Comparison of ENCODE assay signal across 14 cellular contexts in genomic region chr15:80550219-80550909, GRCh38.
A peak's percentile ranks its signal among the peaks of the same experiment; 100 is the strongest.
DNase-seq lines count a peak whose midpoint lies in the region; ATAC-seq, FAIRE-seq and TF ChIP-seq lines count a peak whose summit lies in the region.
"Had no signal": no experiment of that assay in that cellular context is flagged by ENCODE, and none has a peak within 500 bp of the region (broad histone marks: within the 10 kb centered on the region; RNA-seq: fewer than 3 reads in every experiment).

No MANE protein-coding gene starts in this region.

- no TSS peak for BruUV-seq in endothelial cell of umbilical vein (replicated peaks; lab: Mats Ljungman, UMichigan)

- H4K20me1 ChIP-seq in endothelial cell of umbilical vein (replicated peaks; ENCODE audit: control insufficient read depth, extremely low read depth, insufficient read depth, low read length) = no peaks in the 10 kb centered on the region

- no peak overlapping the region for H3K9ac ChIP-seq in endothelial cell of umbilical vein (replicated peaks; ENCODE audit: extremely low read depth, insufficient read depth, low read length)

- FAIRE-seq in HTR-8/SVneo (lab: Jason Lieb, UNC) (peak; percentile 85), endothelial cell of umbilical vein (lab: Jason Lieb, UNC) (no peak)
- FAIRE-seq: G401.6 had no signal

- H3K9me3 ChIP-seq in endothelial cell of umbilical vein (replicated peaks; ENCODE audit: control insufficient read depth, insufficient read depth, low read length) = no peaks in the 10 kb centered on the region
- H3K9me3 ChIP-seq: uterus had no signal

- intact Hi-C loops in endothelial cell of umbilical vein (cut with micrococcal nuclease) = no loop called here

- dilution Hi-C loops in endothelial cell of umbilical vein (cut with MboI; ENCODE audit: extremely low pct_ligation_motif_present, low sequenced_read_pairs) = loop anchor here (25.0 kb wide), 1 partner anchor 162 kb away; no protein-coding TSS in a partner anchor

- no peaks in the 10 kb centered on the region for H3K9me1 ChIP-seq in endothelial cell of umbilical vein (replicated peaks; ENCODE audit: control insufficient read depth, extremely low read depth, insufficient read depth, low read length)

- DNase-seq in HTR-8/SVneo (ENCODE audit: insufficient read length, low spot score) (peak; percentile 48), endothelial cell of umbilical vein (ENCODE audit: low read depth, low spot score) (peak; percentile 18), renal cortical epithelial cell (ENCODE audit: low read depth) (peak; percentile 86), NCI-H1417 treated with DMSO at 0.1 percent for 48 hours (lab: John Stamatoyannopoulos, UW) (no peak), ureter (ENCODE audit: low spot score) (no peak), NCI-H2171 (lab: John Stamatoyannopoulos, UW) (no peak)
- DNase-seq: activated T-cell treated with anti-CD3 and anti-CD28 coated beads, Interleukin-2, amount 50 U/mL, for 4 hours; effector memory CD4-positive, alpha-beta T cell; NCI-H187 treated with DMSO at 0.1 percent for 48 hours; stimulated activated CD4-positive, alpha-beta T cell treated with anti-CD3 and anti-CD28 coated beads, Interleukin-2, amount 100 ng/mL, for 24 hours; uterus had no signal

- H3K4me2 ChIP-seq in endothelial cell of umbilical vein (ENCODE audit: insufficient read depth, low read length) = no peak overlapping the region

- no peaks in the 10 kb centered on the region for H3K36me3 ChIP-seq in endothelial cell of umbilical vein (ENCODE audit: control insufficient read depth in 2 of 2, extremely low read depth in 1 of 2, insufficient read depth in 2 of 2, low read length in 2 of 2)
- H3K36me3 ChIP-seq: uterus had no signal

- H2AFZ ChIP-seq in endothelial cell of umbilical vein (ENCODE audit: low read depth, low read length) = peak overlapping the region; percentile 34

- TF ChIP-seq CTCF in endothelial cell of umbilical vein (IDR thresholded peaks at IDR 0.05; ENCODE audit: extremely low read depth in 1 of 2, insufficient read depth in 1 of 2, low read depth in 1 of 2, low read length in 2 of 2) = no peak

- H3K27me3 ChIP-seq in endothelial cell of umbilical vein (ENCODE audit: control insufficient read depth in 2 of 2, insufficient read depth in 2 of 2, low read length in 2 of 2) = no peaks in the 10 kb centered on the region
- H3K27me3 ChIP-seq: uterus had no signal

- ATAC-seq in GM18867 (IDR thresholded peaks at IDR 0.05; ENCODE audit: unreplicated experiment) (peak; percentile 59), GM19463 (IDR thresholded peaks at IDR 0.05; ENCODE audit: unreplicated experiment) (no peak)
- ATAC-seq: activated T-cell treated with anti-CD3 and anti-CD28 coated beads, Interleukin-2, amount 50 U/mL, for 4 hours had no signal

- H3K79me2 ChIP-seq in endothelial cell of umbilical vein (ENCODE audit: control insufficient read depth, insufficient read depth, low read length) = no peaks in the 10 kb centered on the region

- no peak for TF ChIP-seq POLR2A in endothelial cell of umbilical vein (IDR thresholded peaks at IDR 0.05; ENCODE audit: low read depth, low read length)

- H3K4me1 ChIP-seq in endothelial cell of umbilical vein (ENCODE audit: control insufficient read depth, extremely low read depth, insufficient read depth, low read length) = no peaks in the 10 kb centered on the region
- H3K4me1 ChIP-seq: uterus had no signal

- POLR2A ChIA-PET in endothelial cell of umbilical vein (lab: Charles Lee) = no interaction called here

- CTCF ChIA-PET in endothelial cell of umbilical vein (lab: Charles Lee) = interaction anchor here (1.3 kb wide), 1 partner anchor 17 kb away, joined by 3 read pairs; no protein-coding TSS in a partner anchor

- no peak overlapping the region for H3K4me3 ChIP-seq in endothelial cell of umbilical vein (replicated peaks in 1 of 3; ENCODE audit: insufficient read depth in 1 of 3, low read depth in 1 of 3, low read length in 3 of 3)
- H3K4me3 ChIP-seq: uterus had no signal

- no peak overlapping the region for H3K27ac ChIP-seq in endothelial cell of umbilical vein (ENCODE audit: insufficient read depth, low read depth, low read length)
- H3K27ac ChIP-seq: uterus had no signal

TF ChIP-seq in endothelial cell of umbilical vein, 7 proteins besides CTCF, POLR2A, EP300 and RAD21:
- TF ChIP-seq POLR2AphosphoS5 (IDR thresholded peaks at IDR 0.05; ENCODE audit: insufficient read depth, low read depth, low read length) (no peak), FOS (IDR thresholded peaks at IDR 0.05; ENCODE audit: borderline replicate concordance, insufficient read depth, low read length) (no peak), MYC (IDR thresholded peaks at IDR 0.05; ENCODE audit: low read depth, low read length) (no peak), JUN (IDR thresholded peaks at IDR 0.05; ENCODE audit: borderline replicate concordance, insufficient read depth, insufficient read length, low read depth) (no peak), EZH2 (IDR thresholded peaks at IDR 0.05; ENCODE audit: borderline replicate concordance, low read depth, low read length, severe bottlenecking) (no peak), GATA2 (IDR thresholded peaks at IDR 0.05; ENCODE audit: insufficient read depth, insufficient read length, low read depth, low read length) (no peak)
- TF ChIP-seq, protein P1, sequence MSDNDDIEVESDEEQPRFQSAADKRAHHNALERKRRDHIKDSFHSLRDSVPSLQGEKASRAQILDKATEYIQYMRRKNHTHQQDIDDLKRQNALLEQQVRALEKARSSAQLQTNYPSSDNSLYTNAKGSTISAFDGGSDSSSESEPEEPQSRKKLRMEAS (IDR thresholded peaks at IDR 0.05; ENCODE audit: insufficient read depth, insufficient read length) = no peak

Comparison
In these comparisons a context has a peak if more than half of its experiments do, and no peak if none do; other contexts are left out.
1. DNase-seq: peak in HTR-8/SVneo (single experiment), endothelial cell of umbilical vein (single experiment) and renal cortical epithelial cell (single experiment); none in NCI-H1417 treated with DMSO at 0.1 percent for 48 hours (single experiment), ureter (single experiment) and NCI-H2171 (single experiment).